ENCODE assay signal across 23 cellular contexts in genomic region chr6:106397441-106397840, GRCh38.
"Had no signal": no experiment of that assay in that cellular context is flagged by ENCODE, and none has a peak within 500 bp of the region (broad histone marks: within the 10 kb centered on the region; RNA-seq: fewer than 3 reads in every experiment).

No MANE protein-coding gene starts in this region.

- H3K4me3 ChIP-seq: body of pancreas, heart right ventricle, mucosa of descending colon, ovary, sigmoid colon, tibial nerve had no signal

- H3K4me1 ChIP-seq: body of pancreas, foreskin keratinocyte, heart right ventricle, tibial nerve had no signal

- ATAC-seq: activated CD4-positive, alpha-beta T cell treated with anti-CD3 and anti-CD28 coated beads for 36 hours; activated T-cell treated with anti-CD3 and anti-CD28 coated beads, Interleukin-2, amount 50 U/mL, for 72 hours; body of pancreas; foreskin keratinocyte; heart right ventricle; left ventricle myocardium superior; mucosa of descending colon had no signal

- H3K27ac ChIP-seq: body of pancreas, foreskin keratinocyte, heart right ventricle, neutrophil, ovary, sigmoid colon, tibial nerve had no signal

- DNase-seq: activated CD4-positive, alpha-beta T cell treated with anti-CD3 and anti-CD28 coated beads for 36 hours; activated CD4-positive, CD25-positive, alpha-beta regulatory T cell; activated effector memory CD4-positive, alpha-beta T cell treated with Interleukin-2 at 50 U/mL for 16 hours; activated naive CD4-positive, alpha-beta T cell treated with Interleukin-2 at 50 U/mL for 16 hours; activated T-cell treated with anti-CD3 and anti-CD28 coated beads for 4 hours; activated T-cell treated with anti-CD3 and anti-CD28 coated beads, Interleukin-2, amount 50 U/mL, for 72 hours; anterior cingulate cortex; body of pancreas; dermis blood vessel endothelial cell; effector CD4-positive, alpha-beta T cell; foreskin keratinocyte; heart right ventricle; left ventricle myocardium superior; mucosa of descending colon; nephron progenitor cell; ovary; retina; sigmoid colon; stimulated activated naive CD4-positive, alpha-beta T cell; T-helper 1 cell had no signal

- H3K27me3 ChIP-seq: body of pancreas, foreskin keratinocyte, ovary, sigmoid colon had no signal

- H3K9me3 ChIP-seq: mucosa of descending colon, neutrophil, ovary, sigmoid colon, tibial nerve had no signal

- FAIRE-seq: colon had no signal

- H3K36me3 ChIP-seq: heart right ventricle, neutrophil, ovary, sigmoid colon, tibial nerve had no signal
